In genomic region chr9:103601287-103601686, GRCh38 we compare ENCODE assay signal across 26 cellular contexts.
"Had no signal": no experiment of that assay in that cellular context is flagged by ENCODE, and none has a peak within 500 bp of the region (broad histone marks: within the 10 kb centered on the region; RNA-seq: fewer than 3 reads in every experiment).

No MANE protein-coding gene starts in this region.

- H3K4me3 ChIP-seq: stomach, suprapubic skin, testis, thoracic aorta, thyroid gland, tibial artery, tibial nerve, transverse colon, upper lobe of left lung, upper lobe of right lung, uterus, vagina had no signal

- ATAC-seq: stimulated activated effector memory CD8-positive, alpha-beta T cell treated with anti-CD3 and anti-CD28 coated beads, Interleukin-12 subunit alpha, Interleukin-12 subunit beta, amount 100 ng/mL, for 72 hours; stimulated activated memory B cell treated with anti-CD40 and anti-IgM and Interleukin-4, amounts not matched to agents 10 μg/mL and 1 μg/mL and 100 μg/mL, for 72 hours; stimulated activated naive B cell treated with anti-CD40 and anti-IgM and Interleukin-4, amounts not matched to agents 10 μg/mL and 1 μg/mL and 100 μg/mL, for 72 hours; stimulated activated naive CD8-positive, alpha-beta T cell treated with anti-CD3 and anti-CD28 coated beads, Interleukin-15, amount 100 ng/mL, for 72 hours; stimulated activated naive CD8-positive, alpha-beta T cell treated with anti-CD3 and anti-CD28 coated beads, Interleukin-15, Interleukin-2, amounts not matched to agents 100 U/mL and 50 U/mL, for 24 hours; upper lobe of right lung had no signal

- DNase-seq: stimulated activated CD4-positive, alpha-beta T cell treated with anti-CD3 and anti-CD28 coated beads, Interleukin-2, amount 100 ng/mL, for 48 hours; stimulated activated CD4-positive, alpha-beta T cell treated with anti-CD3 and anti-CD28 coated beads, Interleukin-4, amount 100 ng/mL, for 1 hour; stimulated activated CD4-positive, alpha-beta T cell treated with anti-CD3 and anti-CD28 coated beads, Interleukin-4, amount 100 ng/mL, for 24 hours; stimulated activated CD4-positive, alpha-beta T cell treated with anti-CD3 and anti-CD28 coated beads, Interleukin-4, amount 100 ng/mL, for 4 hours; stimulated activated CD8-positive, alpha-beta memory T cell treated with anti-CD3 and anti-CD28 coated beads, Interleukin-4, amount 100 ng/mL, for 48 hours; stimulated activated naive B cell treated with anti-CD40 and anti-IgM and Interleukin-4, amounts not matched to agents 10 μg/mL and 1 μg/mL and 100 μg/mL, for 72 hours; stimulated activated naive CD4-positive, alpha-beta T cell; stimulated activated naive CD4-positive, alpha-beta T cell treated with Interleukin-2 at 50 U/mL for 16 hours; stimulated activated naive CD8-positive, alpha-beta T cell treated with anti-CD3 and anti-CD28 coated beads, Interleukin-15, amount 100 ng/mL, for 72 hours; stimulated activated naive CD8-positive, alpha-beta T cell treated with anti-CD3 and anti-CD28 coated beads, Interleukin-15, Interleukin-2, amounts not matched to agents 100 U/mL and 50 U/mL, for 24 hours; stomach; testis; thyroid gland; tibial artery; transverse colon; trophoblast cell; upper lobe of left lung; upper lobe of right lung; uterus had no signal

- H3K27ac ChIP-seq: stomach, suprapubic skin, testis, thoracic aorta, thyroid gland, tibial artery, tibial nerve, transverse colon, upper lobe of left lung, upper lobe of right lung, uterus, vagina had no signal

- FAIRE-seq: urothelium cell line had no signal

- H3K4me1 ChIP-seq: stomach, suprapubic skin, testis, thyroid gland, tibial artery, tibial nerve, transverse colon, upper lobe of left lung, upper lobe of right lung, uterus, vagina had no signal

- H3K27me3 ChIP-seq: stomach, suprapubic skin, testis, thyroid gland, tibial artery, tibial nerve, transverse colon, upper lobe of left lung, upper lobe of right lung, uterus, vagina had no signal

- H3K36me3 ChIP-seq: stomach, suprapubic skin, thoracic aorta, thyroid gland, tibial artery, tibial nerve, transverse colon, upper lobe of left lung, upper lobe of right lung, uterus, vagina had no signal

- H3K9me3 ChIP-seq: testis, thoracic aorta, thyroid gland, upper lobe of right lung, uterus, vagina had no signal
